In the genomic region with DNA sequence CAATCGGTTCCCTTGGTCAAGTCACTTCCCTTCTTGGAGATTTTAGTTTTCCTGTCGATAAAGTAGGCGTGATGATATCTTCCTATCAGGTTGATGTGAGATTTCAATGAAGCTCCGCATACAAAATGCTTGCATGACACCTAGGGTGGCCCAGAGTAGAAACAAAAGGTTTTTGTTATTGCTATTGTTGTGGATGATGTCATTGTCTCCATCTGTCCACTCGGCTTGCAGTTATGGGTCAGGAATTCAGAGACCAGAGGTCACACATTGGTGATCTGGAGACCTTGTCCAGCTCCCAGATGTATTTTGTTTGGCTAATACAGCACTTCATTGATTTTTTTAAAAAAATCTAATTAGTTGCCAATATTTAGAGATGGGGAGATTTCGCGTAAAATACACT, we compare ENCODE assay signal across 1 cellular context.
TF ChIP-seq lines count a peak whose summit lies in the region.

No MANE protein-coding gene starts in this region.

TF ChIP-seq in IMR-90, 13 proteins besides CTCF, POLR2A, EP300 and RAD21:
- TF ChIP-seq MXI1 (IDR thresholded peaks at IDR 0.05; ENCODE audit: borderline replicate concordance, low read depth, low read length) (no peak), RFX5 (IDR thresholded peaks at IDR 0.05; ENCODE audit: low read depth, low read length) (no peak), SMC3 (IDR thresholded peaks at IDR 0.05; ENCODE audit: low read depth, low read length) (no peak), BHLHE40 (IDR thresholded peaks at IDR 0.05; ENCODE audit: low read depth, low read length) (no peak), CHD1 (IDR thresholded peaks at IDR 0.05; ENCODE audit: low read depth, low read length) (no peak), CEBPB (IDR thresholded peaks at IDR 0.05; ENCODE audit: low read depth, low read length) (no peak), FOS (IDR thresholded peaks at IDR 0.05; ENCODE audit: low read depth, low read length) (no peak), NFE2L2 (IDR thresholded peaks at IDR 0.05; ENCODE audit: low read depth, low read length) (no peak)
- TF ChIP-seq, protein P1, sequence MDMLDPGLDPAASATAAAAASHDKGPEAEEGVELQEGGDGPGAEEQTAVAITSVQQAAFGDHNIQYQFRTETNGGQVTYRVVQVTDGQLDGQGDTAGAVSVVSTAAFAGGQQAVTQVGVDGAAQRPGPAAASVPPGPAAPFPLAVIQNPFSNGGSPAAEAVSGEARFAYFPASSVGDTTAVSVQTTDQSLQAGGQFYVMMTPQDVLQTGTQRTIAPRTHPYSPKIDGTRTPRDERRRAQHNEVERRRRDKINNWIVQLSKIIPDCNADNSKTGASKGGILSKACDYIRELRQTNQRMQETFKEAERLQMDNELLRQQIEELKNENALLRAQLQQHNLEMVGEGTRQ (IDR thresholded peaks at IDR 0.05; ENCODE audit: low read depth, low read length), result no peak
- TF ChIP-seq, protein P2, sequence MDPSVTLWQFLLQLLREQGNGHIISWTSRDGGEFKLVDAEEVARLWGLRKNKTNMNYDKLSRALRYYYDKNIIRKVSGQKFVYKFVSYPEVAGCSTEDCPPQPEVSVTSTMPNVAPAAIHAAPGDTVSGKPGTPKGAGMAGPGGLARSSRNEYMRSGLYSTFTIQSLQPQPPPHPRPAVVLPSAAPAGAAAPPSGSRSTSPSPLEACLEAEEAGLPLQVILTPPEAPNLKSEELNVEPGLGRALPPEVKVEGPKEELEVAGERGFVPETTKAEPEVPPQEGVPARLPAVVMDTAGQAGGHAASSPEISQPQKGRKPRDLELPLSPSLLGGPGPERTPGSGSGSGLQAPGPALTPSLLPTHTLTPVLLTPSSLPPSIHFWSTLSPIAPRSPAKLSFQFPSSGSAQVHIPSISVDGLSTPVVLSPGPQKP (IDR thresholded peaks at IDR 0.05; ENCODE audit: borderline replicate concordance, low read depth, low read length), result no peak
TF ChIP-seq in IMR-90: peak in this region for 0.
